Comparison of ENCODE assay signal across 29 cellular contexts in the genomic region with DNA sequence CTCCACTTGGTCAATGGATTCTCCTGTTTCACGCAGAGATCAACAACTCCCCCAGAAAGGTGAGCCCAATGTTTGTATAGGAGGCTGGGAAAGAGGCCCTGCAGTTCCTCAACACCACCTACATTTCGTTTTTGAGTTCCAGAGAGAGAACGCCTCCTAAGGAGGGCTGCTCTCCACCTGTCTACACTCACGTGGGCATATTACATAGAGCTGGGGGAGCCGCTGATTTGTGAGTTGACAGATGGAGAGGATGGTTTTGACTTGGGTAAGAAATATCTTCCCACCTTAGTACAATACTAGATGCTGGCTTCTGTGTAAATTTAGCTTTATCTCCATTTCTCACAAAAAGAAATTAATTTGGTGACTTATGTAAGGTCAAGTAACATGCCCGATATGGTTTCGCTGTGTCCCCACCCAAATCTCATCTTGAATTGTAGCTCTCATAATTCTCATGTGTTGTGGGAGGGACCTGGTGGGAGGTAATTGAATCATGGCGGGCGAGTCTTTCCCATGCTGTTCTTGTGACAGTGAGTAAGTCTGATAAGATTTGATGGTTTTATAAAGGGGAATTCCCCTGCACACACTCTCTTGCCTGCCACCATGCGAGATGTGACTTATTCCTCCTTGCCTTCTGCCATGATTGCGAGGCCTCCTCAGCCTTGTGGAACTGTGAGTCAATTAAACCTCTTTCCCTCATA.
"Had no signal": no experiment of that assay in that cellular context is flagged by ENCODE, and none has a peak within 500 bp of the region (broad histone marks: within the 10 kb centered on the region; RNA-seq: fewer than 3 reads in every experiment).

No MANE protein-coding gene starts in this region.

- H3K36me3 ChIP-seq: SJCRH30, WERI-Rb-1 had no signal

- H3K9me3 Mint-ChIP-seq: activated T-helper 1 cell treated with anti-CD3 and anti-CD28 coated beads, Interleukin-12 subunit alpha, Interleukin-12 subunit beta, Interleukin-2, Interleukin-4 antibody, amounts not matched to agents 30 ng/mL and 10 ng/mL and 1 ng/mL, durations not matched to agents 14 hours and 24 hours and 36 hours had no signal

- H3K27ac ChIP-seq: SJCRH30, SK-N-MC, WERI-Rb-1 had no signal

- H3K9me3 ChIP-seq: SJCRH30 had no signal

- H3K4me3 Mint-ChIP-seq: activated CD4-positive, alpha-beta T cell treated with anti-CD3 and anti-CD28 coated beads, Interleukin-2, amount 10 ng/mL, durations not matched to agents 7 days and 5 days; activated CD8-positive, alpha-beta T cell treated with anti-CD3 and anti-CD28 coated beads, Interleukin-2, amount 10 ng/mL, durations not matched to agents 7 days and 5 days; activated naive CD4-positive, alpha-beta T cell treated with anti-CD3 and anti-CD28 coated beads, Interleukin-2, amount 10 ng/mL, durations not matched to agents 7 days and 5 days; activated naive CD8-positive, alpha-beta T cell; activated naive CD8-positive, alpha-beta T cell treated with anti-CD3 and anti-CD28 coated beads, Interleukin-2, amount 50 U/mL, for 24 hours; activated T-cell treated with anti-CD3 and anti-CD28 coated beads, Interleukin-2, amount 50 U/mL, for 24 hours; activated T-helper 1 cell treated with anti-CD3 and anti-CD28 coated beads, Interleukin-12 subunit alpha, Interleukin-12 subunit beta, Interleukin-2, Interleukin-4 antibody, amounts not matched to agents 30 ng/mL and 10 ng/mL and 1 ng/mL, durations not matched to agents 14 hours and 24 hours and 36 hours; brain had no signal

- H3K4me1 ChIP-seq: SJCRH30 had no signal

- H3K36me3 Mint-ChIP-seq: activated naive CD4-positive, alpha-beta T cell treated with anti-CD3 and anti-CD28 coated beads, Interleukin-2, amount 10 ng/mL, durations not matched to agents 7 days and 5 days; activated naive CD8-positive, alpha-beta T cell had no signal

- ATAC-seq: activated CD8-positive, alpha-beta T cell treated with anti-CD3 and anti-CD28 coated beads, Interleukin-2, amount 10 ng/mL, durations not matched to agents 7 days and 5 days; activated naive CD8-positive, alpha-beta T cell treated with anti-CD3 and anti-CD28 coated beads, Interleukin-2, amount 50 U/mL, for 24 hours; Panc1 had no signal

- H3K27ac Mint-ChIP-seq: activated CD4-positive, alpha-beta T cell treated with anti-CD3 and anti-CD28 coated beads, Interleukin-2, amount 10 ng/mL, durations not matched to agents 7 days and 5 days; activated CD8-positive, alpha-beta T cell treated with anti-CD3 and anti-CD28 coated beads, Interleukin-2, amount 10 ng/mL, durations not matched to agents 7 days and 5 days; activated naive CD4-positive, alpha-beta T cell treated with anti-CD3 and anti-CD28 coated beads, Interleukin-2, amount 10 ng/mL, durations not matched to agents 7 days and 5 days; activated naive CD8-positive, alpha-beta T cell; activated naive CD8-positive, alpha-beta T cell treated with anti-CD3 and anti-CD28 coated beads, Interleukin-2, amount 50 U/mL, for 24 hours; activated T-cell treated with anti-CD3 and anti-CD28 coated beads, Interleukin-2, amount 50 U/mL, for 24 hours; activated T-helper 1 cell treated with anti-CD3 and anti-CD28 coated beads, Interleukin-12 subunit alpha, Interleukin-12 subunit beta, Interleukin-2, Interleukin-4 antibody, amounts not matched to agents 30 ng/mL and 10 ng/mL and 1 ng/mL, durations not matched to agents 14 hours and 24 hours and 36 hours had no signal

- H3K27me3 Mint-ChIP-seq: activated naive CD4-positive, alpha-beta T cell treated with anti-CD3 and anti-CD28 coated beads, Interleukin-2, amount 10 ng/mL, durations not matched to agents 7 days and 5 days; activated T-cell treated with anti-CD3 and anti-CD28 coated beads, Interleukin-2, amount 50 U/mL, for 24 hours; brain had no signal

- H3K4me3 ChIP-seq: SJCRH30, SK-N-MC had no signal

- DNase-seq: activated CD4-positive, alpha-beta T cell treated with anti-CD3 and anti-CD28 coated beads for 1 hour; activated CD4-positive, alpha-beta T cell treated with anti-CD3 and anti-CD28 coated beads, Interleukin-2, amount 10 ng/mL, durations not matched to agents 7 days and 5 days; activated CD4-positive, alpha-beta T cell treated with anti-CD3 and anti-CD28 coated beads, Interleukin-2, amount 50 U/mL, for 48 hours; activated CD4-positive, CD25-positive, alpha-beta regulatory T cell; activated CD8-positive, alpha-beta T cell treated with anti-CD3 and anti-CD28 coated beads, Interleukin-2, amount 10 ng/mL, durations not matched to agents 7 days and 5 days; activated effector memory CD4-positive, alpha-beta T cell treated with Interleukin-2 at 50 U/mL for 16 hours; activated naive CD4-positive, alpha-beta T cell treated with anti-CD3 and anti-CD28 coated beads, Interleukin-2, amount 10 ng/mL, durations not matched to agents 7 days and 5 days; activated naive CD8-positive, alpha-beta T cell treated with anti-CD3 and anti-CD28 coated beads, Interleukin-2, amount 50 U/mL, for 24 hours; activated T-cell treated with anti-CD3 and anti-CD28 coated beads, Interleukin-2, amount 50 U/mL, for 24 hours; anterior cingulate cortex; NCI-H1105 treated with DMSO at 0.1 percent for 48 hours; NCI-H1436; NCI-H1694; NCI-H1930; NCI-H2081 treated with DMSO at 0.1 percent for 48 hours; NCI-H226; NCI-H446 treated with DMSO at 0.1 percent for 48 hours; NCI-H524; NCI-H69; NCI-H82; SHP77; SJCRH30; T1000; WERI-Rb-1 had no signal

- H3K4me1 Mint-ChIP-seq: activated CD4-positive, alpha-beta T cell treated with anti-CD3 and anti-CD28 coated beads, Interleukin-2, amount 10 ng/mL, durations not matched to agents 7 days and 5 days; activated naive CD4-positive, alpha-beta T cell treated with anti-CD3 and anti-CD28 coated beads, Interleukin-2, amount 10 ng/mL, durations not matched to agents 7 days and 5 days; activated naive CD8-positive, alpha-beta T cell treated with anti-CD3 and anti-CD28 coated beads, Interleukin-2, amount 50 U/mL, for 24 hours had no signal
